ENCODE assay signal across 31 cellular contexts in the genomic region with DNA sequence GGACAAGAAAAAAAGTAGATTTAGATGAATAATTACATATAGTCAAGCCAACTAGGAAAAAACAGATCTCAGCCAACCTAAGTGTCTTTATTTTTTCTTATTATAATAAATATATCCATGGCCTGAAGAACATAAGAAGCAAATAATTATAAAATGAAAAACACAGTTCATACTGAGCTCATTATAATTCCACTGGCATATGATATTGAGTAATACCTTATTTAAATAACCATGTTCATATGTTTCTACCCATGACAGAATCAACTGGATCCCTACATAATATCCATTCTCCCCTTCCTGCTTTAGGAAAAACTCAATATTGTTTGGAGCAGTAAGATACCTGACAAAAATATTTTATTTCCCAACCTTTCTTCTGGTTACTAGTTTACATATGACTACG.
"Had no signal": no experiment of that assay in that cellular context is flagged by ENCODE, and none has a peak within 500 bp of the region (broad histone marks: within the 10 kb centered on the region; RNA-seq: fewer than 3 reads in every experiment).

No MANE protein-coding gene starts in this region.

- H3K9me3 ChIP-seq: ascending aorta, breast epithelium, colonic mucosa, esophagus squamous epithelium, gastrocnemius medialis, heart left ventricle had no signal

- H3K27ac ChIP-seq: breast epithelium, cardiac muscle cell, colonic mucosa, epithelial cell of prostate, esophagus squamous epithelium, foreskin keratinocyte, gastrocnemius medialis, heart left ventricle had no signal

- DNase-seq: activated CD4-positive, alpha-beta memory T cell treated with anti-CD3 and anti-CD28 coated beads for 36 hours; activated CD4-positive, alpha-beta T cell treated with anti-CD3 and anti-CD28 coated beads for 36 hours; activated CD4-positive, alpha-beta T cell treated with anti-CD3 and anti-CD28 coated beads, Interleukin-2, amount 10 ng/mL, durations not matched to agents 24 days and 14 days; activated CD4-positive, CD25-positive, alpha-beta regulatory T cell; activated CD4-positive, CD25-positive, alpha-beta regulatory T cell treated with anti-CD3 and anti-CD28 coated beads, Interleukin-2, amount 50 U/mL, for 72 hours; activated CD8-positive, alpha-beta memory T cell treated with anti-CD3 and anti-CD28 coated beads, Interleukin-2, amount 10 ng/mL, durations not matched to agents 7 days and 5 days; activated CD8-positive, alpha-beta memory T cell treated with anti-CD3 and anti-CD28 coated beads, Interleukin-2, amount 50 U/mL, for 4 hours; activated CD8-positive, alpha-beta T cell treated with anti-CD3 and anti-CD28 coated beads, Interleukin-2, amount 10 ng/mL, durations not matched to agents 7 days and 5 days; activated effector memory CD4-positive, alpha-beta T cell treated with anti-CD3 and anti-CD28 coated beads, Interleukin-2, amount 50 U/mL, for 16 hours; activated naive CD4-positive, alpha-beta T cell treated with anti-CD3 and anti-CD28 coated beads, Interleukin-2, amount 10 ng/mL, durations not matched to agents 7 days and 5 days; activated naive CD8-positive, alpha-beta T cell treated with anti-CD3 and anti-CD28 coated beads, Interleukin-2, amount 10 ng/mL, durations not matched to agents 7 days and 5 days; activated T-cell treated with anti-CD3 and anti-CD28 coated beads, Interleukin-2, amount 50 U/mL, for 1 hour; activated T-cell treated with anti-CD3 and anti-CD28 coated beads, Interleukin-2, amount 50 U/mL, for 48 hours; central memory CD4-positive, alpha-beta T cell; cerebellar nuclear complex; colonic mucosa; effector CD8-positive, alpha-beta T cell; esophagus squamous epithelium; foreskin keratinocyte; gastrocnemius medialis; glutamatergic neuron; heart left ventricle; T-helper 2 cell had no signal

- H3K4me1 Mint-ChIP-seq: activated CD4-positive, alpha-beta T cell treated with anti-CD3 and anti-CD28 coated beads for 36 hours; activated CD4-positive, alpha-beta T cell treated with anti-CD3 and anti-CD28 coated beads, Interleukin-2, amount 10 ng/mL, durations not matched to agents 24 days and 14 days; activated CD8-positive, alpha-beta memory T cell treated with anti-CD3 and anti-CD28 coated beads, Interleukin-2, amount 10 ng/mL, durations not matched to agents 7 days and 5 days; activated naive CD4-positive, alpha-beta T cell treated with anti-CD3 and anti-CD28 coated beads, Interleukin-2, amount 10 ng/mL, durations not matched to agents 7 days and 5 days; activated naive CD8-positive, alpha-beta T cell treated with anti-CD3 and anti-CD28 coated beads, Interleukin-2, amount 10 ng/mL, durations not matched to agents 7 days and 5 days had no signal

- H3K27ac Mint-ChIP-seq: activated CD4-positive, alpha-beta memory T cell treated with anti-CD3 and anti-CD28 coated beads for 36 hours; activated CD4-positive, alpha-beta T cell treated with anti-CD3 and anti-CD28 coated beads for 36 hours; activated CD4-positive, alpha-beta T cell treated with anti-CD3 and anti-CD28 coated beads, Interleukin-2, amount 10 ng/mL, durations not matched to agents 24 days and 14 days; activated CD8-positive, alpha-beta memory T cell treated with anti-CD3 and anti-CD28 coated beads, Interleukin-2, amount 10 ng/mL, durations not matched to agents 7 days and 5 days; activated CD8-positive, alpha-beta T cell treated with anti-CD3 and anti-CD28 coated beads, Interleukin-2, amount 10 ng/mL, durations not matched to agents 7 days and 5 days; activated naive CD4-positive, alpha-beta T cell treated with anti-CD3 and anti-CD28 coated beads, Interleukin-2, amount 10 ng/mL, durations not matched to agents 7 days and 5 days; activated naive CD4-positive, alpha-beta T cell treated with anti-CD3 and anti-CD28 coated beads, Interleukin-2, amount 50 U/mL, for 72 hours; activated naive CD8-positive, alpha-beta T cell treated with anti-CD3 and anti-CD28 coated beads, Interleukin-2, amount 10 ng/mL, durations not matched to agents 7 days and 5 days; activated T-helper 1 cell treated with anti-CD3 and anti-CD28 coated beads, Interleukin-12 subunit alpha, Interleukin-12 subunit beta, Interleukin-2, Interleukin-4 antibody, amounts not matched to agents 30 ng/mL and 10 ng/mL and 1 ng/mL, durations not matched to agents 14 hours and 24 hours and 36 hours; activated T-helper 2 cell treated with anti-CD3 and anti-CD28 coated beads, Interferon-gamma antibody, Interleukin-2, Interleukin-4, amounts not matched to agents 10 μg/mL and 5 μg/mL and 100 μg/mL, durations not matched to agents 14 hours and 24 hours and 36 hours; brain had no signal

- H3K36me3 ChIP-seq: ascending aorta, breast epithelium, cardiac muscle cell, colonic mucosa, esophagus squamous epithelium, gastrocnemius medialis, heart left ventricle had no signal

- H3K4me3 Mint-ChIP-seq: activated CD4-positive, alpha-beta memory T cell treated with anti-CD3 and anti-CD28 coated beads for 36 hours; activated CD4-positive, alpha-beta T cell treated with anti-CD3 and anti-CD28 coated beads for 36 hours; activated CD4-positive, alpha-beta T cell treated with anti-CD3 and anti-CD28 coated beads, Interleukin-2, amount 10 ng/mL, durations not matched to agents 24 days and 14 days; activated CD8-positive, alpha-beta memory T cell treated with anti-CD3 and anti-CD28 coated beads, Interleukin-2, amount 10 ng/mL, durations not matched to agents 7 days and 5 days; activated CD8-positive, alpha-beta T cell treated with anti-CD3 and anti-CD28 coated beads, Interleukin-2, amount 10 ng/mL, durations not matched to agents 7 days and 5 days; activated naive CD4-positive, alpha-beta T cell treated with anti-CD3 and anti-CD28 coated beads, Interleukin-2, amount 10 ng/mL, durations not matched to agents 7 days and 5 days; activated naive CD8-positive, alpha-beta T cell treated with anti-CD3 and anti-CD28 coated beads, Interleukin-2, amount 10 ng/mL, durations not matched to agents 7 days and 5 days; activated T-helper 1 cell treated with anti-CD3 and anti-CD28 coated beads, Interleukin-12 subunit alpha, Interleukin-12 subunit beta, Interleukin-2, Interleukin-4 antibody, amounts not matched to agents 30 ng/mL and 10 ng/mL and 1 ng/mL, durations not matched to agents 14 hours and 24 hours and 36 hours; brain had no signal

- ATAC-seq: activated CD4-positive, alpha-beta T cell treated with anti-CD3 and anti-CD28 coated beads for 36 hours; activated CD8-positive, alpha-beta memory T cell treated with anti-CD3 and anti-CD28 coated beads, Interleukin-2, amount 10 ng/mL, durations not matched to agents 7 days and 5 days; activated CD8-positive, alpha-beta T cell treated with anti-CD3 and anti-CD28 coated beads, Interleukin-2, amount 10 ng/mL, durations not matched to agents 7 days and 5 days; activated naive CD4-positive, alpha-beta T cell treated with anti-CD3 and anti-CD28 coated beads, Interleukin-2, amount 50 U/mL, for 72 hours; foreskin keratinocyte; gastrocnemius medialis; heart left ventricle had no signal

- H3K36me3 Mint-ChIP-seq: activated CD4-positive, alpha-beta memory T cell treated with anti-CD3 and anti-CD28 coated beads for 36 hours; brain had no signal

- H3K27me3 Mint-ChIP-seq: activated CD4-positive, alpha-beta memory T cell treated with anti-CD3 and anti-CD28 coated beads for 36 hours; activated CD4-positive, alpha-beta T cell treated with anti-CD3 and anti-CD28 coated beads for 36 hours; activated CD8-positive, alpha-beta memory T cell treated with anti-CD3 and anti-CD28 coated beads, Interleukin-2, amount 10 ng/mL, durations not matched to agents 7 days and 5 days; activated naive CD8-positive, alpha-beta T cell treated with anti-CD3 and anti-CD28 coated beads, Interleukin-2, amount 10 ng/mL, durations not matched to agents 7 days and 5 days; brain had no signal

- H3K4me3 ChIP-seq: ascending aorta, breast epithelium, cardiac muscle cell, colonic mucosa, esophagus squamous epithelium, gastrocnemius medialis, heart left ventricle had no signal
